Comparison of ENCODE assay signal across 1 cellular context in genomic region chr14:93114068-93114710, GRCh38.
TF ChIP-seq lines count a peak whose summit lies in the region.

No MANE protein-coding gene starts in this region.

TF ChIP-seq in liver, 16 proteins besides CTCF, POLR2A, EP300 and RAD21 (continued from another document):
- TF ChIP-seq REST (IDR thresholded peaks at IDR 0.05) = no peak
- TF ChIP-seq MAX (IDR thresholded peaks at IDR 0.05) = no peak
